8 cellular contexts compared by ENCODE assay signal in genomic region chr2:238320648-238321281, GRCh38. TPM values are rescaled to one million over a fixed set of nuclear protein-coding genes. Genes with fewer than 3 reads are reported as not detected.
DNase-seq lines count a peak whose midpoint lies in the region; ATAC-seq and TF ChIP-seq lines count a peak whose summit lies in the region.

No MANE protein-coding gene starts in this region.

- ATAC-seq in activated CD8-positive, alpha-beta memory T cell treated with anti-CD3 and anti-CD28 coated beads, Interleukin-2, amount 10 ng/mL, durations not matched to agents 7 days and 5 days: peak; percentile 48
- ATAC-seq in HG02678 (IDR thresholded peaks at IDR 0.05; ENCODE audit: unreplicated experiment): peak; percentile 25

- TF ChIP-seq CTCF in epithelial cell of proximal tubule (conservative IDR thresholded peaks at IDR 0.05; ENCODE audit: low read depth, low read length) (no peak), neural progenitor cell (IDR thresholded peaks at IDR 0.05) (no peak)

- H3K4me2 ChIP-seq in neural progenitor cell: peak overlapping the region; percentile 83

- CTCF ChIA-PET in activated CD8-positive, alpha-beta memory T cell treated with anti-CD3 and anti-CD28 coated beads, Interleukin-2, amount 10 ng/mL, durations not matched to agents 7 days and 5 days (lab: Charles Lee): interaction anchor here (1.4 kb wide), 1 partner anchor 10 kb away, joined by 5 read pairs; no protein-coding TSS in a partner anchor

- H3K9me3 ChIP-seq in neural progenitor cell (ENCODE audit: low read depth): no peaks in the 10 kb centered on the region

- H3K4me3 ChIP-seq in epithelial cell of proximal tubule (ENCODE audit: low read depth, low read length) (peak overlapping the region; percentile 66), neural progenitor cell (peak overlapping the region; percentile 93)

- no peaks in the 10 kb centered on the region for H3K36me3 Mint-ChIP-seq in activated CD8-positive, alpha-beta memory T cell treated with anti-CD3 and anti-CD28 coated beads, Interleukin-2, amount 10 ng/mL, durations not matched to agents 7 days and 5 days
- H3K36me3 Mint-ChIP-seq in neural progenitor cell: peaks cover 9% of the 10 kb centered on the region

- H3F3A ChIP-seq in neural progenitor cell (ENCODE audit: low read depth): peaks cover 13% of the 10 kb centered on the region

- H3K27me3 ChIP-seq in neural progenitor cell: peaks cover 18% of the 10 kb centered on the region

- H3K4me1 Mint-ChIP-seq in activated CD8-positive, alpha-beta memory T cell treated with anti-CD3 and anti-CD28 coated beads, Interleukin-2, amount 10 ng/mL, durations not matched to agents 7 days and 5 days: peaks cover 18% of the 10 kb centered on the region
- peaks cover 14% of the 10 kb centered on the region for H3K4me1 Mint-ChIP-seq in neural progenitor cell

- peaks cover 6% of the 10 kb centered on the region for H3K4me1 ChIP-seq in neural progenitor cell

- H2AFZ ChIP-seq in neural progenitor cell (replicated peaks): no peak overlapping the region

- H3K27ac ChIP-seq in neural progenitor cell: no peak overlapping the region

- H3K9me3 Mint-ChIP-seq in activated CD8-positive, alpha-beta memory T cell treated with anti-CD3 and anti-CD28 coated beads, Interleukin-2, amount 10 ng/mL, durations not matched to agents 7 days and 5 days (ENCODE audit: low read depth): no peaks in the 10 kb centered on the region
- peaks cover 3% of the 10 kb centered on the region for H3K9me3 Mint-ChIP-seq in neural progenitor cell

- H3K27me3 Mint-ChIP-seq in activated CD8-positive, alpha-beta memory T cell treated with anti-CD3 and anti-CD28 coated beads, Interleukin-2, amount 10 ng/mL, durations not matched to agents 7 days and 5 days: peaks cover 14% of the 10 kb centered on the region
- peaks cover 9% of the 10 kb centered on the region for H3K27me3 Mint-ChIP-seq in neural progenitor cell (ENCODE audit: insufficient read depth, low read depth)

- DNase-seq in activated CD8-positive, alpha-beta memory T cell treated with anti-CD3 and anti-CD28 coated beads, Interleukin-2, amount 10 ng/mL, durations not matched to agents 7 days and 5 days: no peak
- DNase-seq in activated CD8-positive, alpha-beta memory T cell treated with anti-CD3 and anti-CD28 coated beads, Interleukin-2, amount 50 U/mL, for 48 hours: no peak
- DNase-seq in RKO (ENCODE audit: low spot score) (peak; percentile 36), epithelial cell of proximal tubule (ENCODE audit: low read depth) (no peak), neural progenitor cell (ENCODE audit: low spot score) (peak; percentile 63), A172 (ENCODE audit: low spot score) (no peak), NCI-H128 (lab: John Stamatoyannopoulos, UW; ENCODE audit: unreplicated experiment) (no peak)

- H3K79me2 ChIP-seq in neural progenitor cell (ENCODE audit: low read depth): peaks cover 17% of the 10 kb centered on the region

- peak overlapping the region; percentile 65 for H3K4me3 Mint-ChIP-seq in activated CD8-positive, alpha-beta memory T cell treated with anti-CD3 and anti-CD28 coated beads, Interleukin-2, amount 10 ng/mL, durations not matched to agents 7 days and 5 days
- peak overlapping the region; percentile 93 for H3K4me3 Mint-ChIP-seq in neural progenitor cell

- no peaks in the 10 kb centered on the region for H3K36me3 ChIP-seq in neural progenitor cell

- H3K27ac Mint-ChIP-seq in activated CD8-positive, alpha-beta memory T cell treated with anti-CD3 and anti-CD28 coated beads, Interleukin-2, amount 10 ng/mL, durations not matched to agents 7 days and 5 days: no peak overlapping the region
- no peak overlapping the region for H3K27ac Mint-ChIP-seq in neural progenitor cell

- peaks cover 12% of the 10 kb centered on the region for H4K20me1 ChIP-seq in neural progenitor cell (ENCODE audit: low read depth)

- H3K9ac ChIP-seq in neural progenitor cell: peak overlapping the region; percentile 65

RNA-seq across cellular contexts. Expression of gene TRAF3IP1, which starts 0.4 kb away (rescaled TPM):
- total RNA-seq in activated CD8-positive, alpha-beta memory T cell treated with anti-CD3 and anti-CD28 coated beads, Interleukin-2, amount 10 ng/mL, durations not matched to agents 7 days and 5 days: 1 to 10 TPM; 6.8 to 8.8 TPM
- total RNA-seq in epithelial cell of proximal tubule (8.2 and 8.5 TPM in 2 replicates), neural progenitor cell (ENCODE audit: low replicate concordance) (8.5 and 11.2 TPM in 2 replicates)
- 14.0 and 17.9 TPM in 2 replicates for total RNA-seq in A172 (2014; rRNA removed; shearing (Covaris generic))

RNA-seq across cellular contexts. Expression of gene PER2, which starts 32.4 kb away (rescaled TPM):
- 10 to 100 TPM in 1 of 2 experiments, 1 to 10 TPM in 1; 9.1 to 11.5 TPM for total RNA-seq in activated CD8-positive, alpha-beta memory T cell treated with anti-CD3 and anti-CD28 coated beads, Interleukin-2, amount 10 ng/mL, durations not matched to agents 7 days and 5 days
- total RNA-seq in epithelial cell of proximal tubule: 0.86 and 4.1 TPM in 2 replicates
- total RNA-seq in neural progenitor cell (ENCODE audit: low replicate concordance): 1.4 and 2.6 TPM in 2 replicates
- total RNA-seq in A172 (2014; rRNA removed; shearing (Covaris generic)): 1.4 and 1.6 TPM in 2 replicates

Comparison
In these comparisons a context has a peak if more than half of its experiments do, and no peak if none do; other contexts are left out.
1. DNase-seq: peak in RKO (single experiment) and neural progenitor cell (single experiment); none in activated CD8-positive, alpha-beta memory T cell treated with anti-CD3 and anti-CD28 coated beads, Interleukin-2, amount 10 ng/mL, durations not matched to agents 7 days and 5 days (single experiment), activated CD8-positive, alpha-beta memory T cell treated with anti-CD3 and anti-CD28 coated beads, Interleukin-2, amount 50 U/mL, for 48 hours (single experiment), epithelial cell of proximal tubule (single experiment), A172 (single experiment) and NCI-H128 (single experiment).